15 cellular contexts compared by ENCODE assay signal in genomic region chr2:46643493-46643892, GRCh38. TPM values are rescaled to one million over a fixed set of nuclear protein-coding genes. Genes with fewer than 3 reads are reported as not detected.
DNase-seq lines count a peak whose midpoint lies in the region; ATAC-seq, FAIRE-seq and TF ChIP-seq lines count a peak whose summit lies in the region.
"Had no signal": no experiment of that assay in that cellular context is flagged by ENCODE, and none has a peak within 500 bp of the region (broad histone marks: within the 10 kb centered on the region; RNA-seq: fewer than 3 reads in every experiment).

No MANE protein-coding gene starts in this region.

- H3K4me1 Mint-ChIP-seq in activated T-helper 17 cell treated with anti-CD3 and anti-CD28 coated beads, Interleukin-2, amount 50 U/mL, for 72 hours: no peaks in the 10 kb centered on the region
- H3K4me1 Mint-ChIP-seq: activated B cell treated with CpG ODN at 0.5 μM for 24 hours had no signal

- H3K9me3 ChIP-seq in A549: no peaks in the 10 kb centered on the region
- H3K9me3 ChIP-seq in DOHH2 (ENCODE audit: control insufficient read depth, insufficient read depth, low read length): peaks cover 7% of the 10 kb centered on the region
- peaks cover 0 to 8% (median 0%) of the 10 kb centered on the region in 3 donors for H3K9me3 ChIP-seq in tibial artery

- peak in 1 of 2 experiments; percentile 29; a peak in 1 of 5 replicates for TF ChIP-seq RAD21 in A549 (conservative IDR thresholded peaks at IDR 0.05 in 1 of 2, IDR thresholded peaks at IDR 0.05 in 1 of 2)

- H3K9me3 Mint-ChIP-seq in activated T-helper 17 cell treated with anti-CD3 and anti-CD28 coated beads, Interleukin-2, amount 50 U/mL, for 72 hours: peaks cover 7% of the 10 kb centered on the region

- DNase-seq in A549 (ENCODE audit: low read depth in 1 of 2, low spot score in 1 of 2) (peak; percentile 55 to 83), AML-193 (lab: John Stamatoyannopoulos, UW) (no peak), tibial artery (no peak), kidney glomerular epithelial cell (lab: John Stamatoyannopoulos, UW) (no peak), AG20443 (ENCODE audit: low spot score) (no peak)
- DNase-seq in Jurkat, Clone E6-1 (ENCODE audit: low read depth, low spot score): peak; percentile 30
- DNase-seq: activated B cell treated with CpG ODN at 0.5 μM for 24 hours; CD4-positive, alpha-beta T cell; NCI-H1417; NCI-H69 had no signal

- no peak for TF ChIP-seq POLR2A in A549 (IDR thresholded peaks at IDR 0.05; ENCODE audit: low read length)

- peaks cover 67% of the 10 kb centered on the region for H3K4me1 ChIP-seq in A549
- no peaks in the 10 kb centered on the region for H3K4me1 ChIP-seq in DOHH2 (ENCODE audit: control insufficient read depth, low read length)
- H3K4me1 ChIP-seq in tibial artery: peaks cover 0 to 18% (median 0%) of the 10 kb centered on the region in 4 donors

- H4K20me1 ChIP-seq in DOHH2 (ENCODE audit: control insufficient read depth, insufficient read depth, low read depth, low read length): no peaks in the 10 kb centered on the region

- ATAC-seq in A549: peak; percentile 37 to 54; a peak in 4 of 6 replicates
- peak; percentile 58 for ATAC-seq in activated T-helper 17 cell treated with anti-CD3 and anti-CD28 coated beads, Interleukin-2, amount 50 U/mL, for 72 hours (replicated peaks)
- ATAC-seq: left lobe of liver had no signal

- no peaks in the 10 kb centered on the region for H3K9me2 ChIP-seq in DOHH2 (replicated peaks; ENCODE audit: control insufficient read depth, low read length)

- no peaks in the 10 kb centered on the region for H3K79me2 ChIP-seq in DOHH2 (ENCODE audit: control insufficient read depth, low read length)

- WGBS in A549 (ENCODE audit: missing lambda C conversion rate): 60% methylated on average over 3 of the region's 3 CpGs

- no peak overlapping the region for H3K27ac Mint-ChIP-seq in activated T-helper 17 cell treated with anti-CD3 and anti-CD28 coated beads, Interleukin-2, amount 50 U/mL, for 72 hours
- H3K27ac Mint-ChIP-seq: activated B cell treated with CpG ODN at 0.5 μM for 24 hours; activated T-cell treated with anti-CD3 and anti-CD28 coated beads, Interleukin-2, amount 50 U/mL, for 72 hours; CD4-positive, alpha-beta T cell had no signal

- FAIRE-seq in A549 (lab: Jason Lieb, UNC): no peak

- H3K27me3 ChIP-seq in DOHH2 (ENCODE audit: control insufficient read depth, low read length) (no peaks in the 10 kb centered on the region), tibial artery (no peaks in the 10 kb centered on the region)

- H3K27ac ChIP-seq in A549: peak overlapping the region; percentile 94 to 97
- H3K27ac ChIP-seq in DOHH2 (ENCODE audit: low read depth, low read length): no peak overlapping the region
- H3K27ac ChIP-seq in tibial artery: no peak overlapping the region

- H3K27me3 Mint-ChIP-seq in activated T-helper 17 cell treated with anti-CD3 and anti-CD28 coated beads, Interleukin-2, amount 50 U/mL, for 72 hours: no peaks in the 10 kb centered on the region
- H3K27me3 Mint-ChIP-seq: activated B cell treated with CpG ODN at 0.5 μM for 24 hours; CD4-positive, alpha-beta T cell had no signal

- TF ChIP-seq EP300 in A549 (IDR thresholded peaks at IDR 0.05): no peak

- H3K4me3 ChIP-seq in A549 (no peak overlapping the region), DOHH2 (ENCODE audit: low read length) (no peak overlapping the region), tibial artery (no peak overlapping the region)
- H3K4me3 ChIP-seq in Jurkat, Clone E6-1 (ENCODE audit: low read length): no peak overlapping the region

- no peak overlapping the region for H3K4me3 Mint-ChIP-seq in activated T-helper 17 cell treated with anti-CD3 and anti-CD28 coated beads, Interleukin-2, amount 50 U/mL, for 72 hours
- H3K4me3 Mint-ChIP-seq: activated B cell treated with CpG ODN at 0.5 μM for 24 hours; activated T-cell treated with anti-CD3 and anti-CD28 coated beads, Interleukin-2, amount 50 U/mL, for 72 hours; CD4-positive, alpha-beta T cell; nephron had no signal

- POLR2A ChIA-PET in A549 (lab: Yijun Ruan, JAX): no interaction called here

- peaks cover 23% of the 10 kb centered on the region for H3K36me3 Mint-ChIP-seq in activated T-helper 17 cell treated with anti-CD3 and anti-CD28 coated beads, Interleukin-2, amount 50 U/mL, for 72 hours (ENCODE audit: low read depth)

- H3K36me3 ChIP-seq in DOHH2 (ENCODE audit: control insufficient read depth, low read length) (no peaks in the 10 kb centered on the region), tibial artery (peaks cover 5 to 16% (median 11%) of the 10 kb centered on the region in 3 donors)

- CTCF ChIA-PET in A549 (lab: Yijun Ruan, JAX): interaction anchor here (0.6 to 3.6 kb wide), 6 partner anchors 8 to 181 kb away, joined by 3 to 23 read pairs (median 4); no protein-coding TSS in a partner anchor

- H3F3A ChIP-seq in DOHH2 (ENCODE audit: control insufficient read depth, insufficient read depth): no peaks in the 10 kb centered on the region

- H3K4me2 ChIP-seq in A549: peak overlapping the region; percentile 75
- H3K4me2 ChIP-seq in DOHH2 (ENCODE audit: low read length): no peak overlapping the region

- intact Hi-C loops in tibial artery (cut with DNase I; ENCODE audit: low total_unique reads): no loop called here

- TF ChIP-seq CTCF in A549 (IDR thresholded peaks at IDR 0.05): peak; percentile 39
- TF ChIP-seq CTCF in DOHH2 (IDR thresholded peaks at IDR 0.05; ENCODE audit: low read depth, low read length, poor library complexity, severe bottlenecking): peak; percentile 16
- TF ChIP-seq CTCF in tibial artery (IDR thresholded peaks at IDR 0.05): no peak

TF ChIP-seq in A549, 52 proteins besides CTCF, POLR2A, EP300 and RAD21 (continues in another document):
- TF ChIP-seq FOXS1 (CRISPR knock-in tag; IDR thresholded peaks at IDR 0.05) (peak; percentile 58; the same call in 1 of the 2 replicates), RARB (CRISPR knock-in tag; IDR thresholded peaks at IDR 0.05) (peak; percentile 83), ZSCAN20 (CRISPR knock-in tag; IDR thresholded peaks at IDR 0.05) (no peak; the same call in 1 of the 2 replicates), EHF (CRISPR knock-in tag; IDR thresholded peaks at IDR 0.05) (peak; percentile 84), MAX (IDR thresholded peaks at IDR 0.05) (no peak; the same call in 1 of the 2 replicates), MAFK (IDR thresholded peaks at IDR 0.05; ENCODE audit: partially characterized antibody) (no peak), HOXB13 (CRISPR knock-in tag; IDR thresholded peaks at IDR 0.05; ENCODE audit: low read depth) (peak; percentile 87; the same call in 1 of the 2 replicates), ZFP36 (IDR thresholded peaks at IDR 0.05; ENCODE audit: borderline replicate concordance, partially characterized antibody) (no peak), MAZ (IDR thresholded peaks at IDR 0.05; ENCODE audit: borderline replicate concordance, low read depth, low read length) (no peak), USF2 (IDR thresholded peaks at IDR 0.05) (peak; percentile 64; the same call in 1 of the 2 replicates), FOSB (CRISPR knock-in tag; IDR thresholded peaks at IDR 0.05) (peak; percentile 88; the same call in 1 of the 2 replicates), KDM1A (IDR thresholded peaks at IDR 0.05; ENCODE audit: low read depth) (no peak), HDAC2 (IDR thresholded peaks at IDR 0.05) (no peak), JUN (IDR thresholded peaks at IDR 0.05) (no peak), PHF8 (IDR thresholded peaks at IDR 0.05; ENCODE audit: borderline replicate concordance, low read depth) (no peak), HEYL (CRISPR knock-in tag; IDR thresholded peaks at IDR 0.05) (peak; percentile 11; the same call in 1 of the 2 replicates), TFCP2L1 (CRISPR knock-in tag; IDR thresholded peaks at IDR 0.05) (0 out of 2 replicates have a peak, but pooled peaks have one; percentile 36)

RNA-seq across cellular contexts. Expression of gene CRIPT, which starts 26.5 kb away (rescaled TPM):
- polyA plus RNA-seq in A549 (2011; rRNA removed): 21.9 and 31.1 TPM in 2 replicates
- 5.2 and 6.0 TPM in 2 replicates for polyA plus RNA-seq in A549 (2012; cell fraction: cytosol; rRNA removed)
- 1.1 and 2.1 TPM in 2 replicates for polyA plus RNA-seq in A549 (2012; cell fraction: nucleus; rRNA removed)
- 17.1 to 21.8 TPM (median 21.7 TPM) in 3 replicates for polyA plus RNA-seq in A549 (2017; fragmentation: RNase III; extraction: RNeasy Plus Mini Kit Qiagen cat#74134 plus additional on column Dnase treatment)
- 8.0 and 11.7 TPM in 2 replicates for polyA minus RNA-seq in A549 (2011; rRNA and poly(A)+ RNA removed)
- polyA plus RNA-seq in Jurkat, Clone E6-1 (2012; ENCODE audit: insufficient read depth, insufficient read length): 8.0 TPM
- 10 to 100 TPM; 10.3 to 13.3 TPM for total RNA-seq in activated T-helper 17 cell treated with anti-CD3 and anti-CD28 coated beads, Interleukin-2, amount 50 U/mL, for 72 hours

RNA-seq across cellular contexts. Expression of gene PIGF, which starts 26.7 kb away (rescaled TPM):
- polyA plus RNA-seq in A549 (2011; rRNA removed): 85.9 and 98.9 TPM in 2 replicates
- 27.4 and 29.5 TPM in 2 replicates for polyA plus RNA-seq in A549 (2012; cell fraction: cytosol; rRNA removed)
- polyA plus RNA-seq in A549 (2012; cell fraction: nucleus; rRNA removed): 11.5 and 16.3 TPM in 2 replicates
- 53.8 to 56.2 TPM (median 54.9 TPM) in 3 replicates for polyA plus RNA-seq in A549 (2017; fragmentation: RNase III; extraction: RNeasy Plus Mini Kit Qiagen cat#74134 plus additional on column Dnase treatment)
- 24.7 and 29.7 TPM in 2 replicates for polyA minus RNA-seq in A549 (2011; rRNA and poly(A)+ RNA removed)
- polyA plus RNA-seq in Jurkat, Clone E6-1 (2012; ENCODE audit: insufficient read depth, insufficient read length): 27.6 TPM
- 10 to 100 TPM; 22.8 to 36.1 TPM for total RNA-seq in activated T-helper 17 cell treated with anti-CD3 and anti-CD28 coated beads, Interleukin-2, amount 50 U/mL, for 72 hours

RNA-seq across cellular contexts. Expression of gene SOCS5, which starts 55.6 kb away (rescaled TPM):
- polyA plus RNA-seq in A549 (2011; rRNA removed): 36.3 and 37.6 TPM in 2 replicates
- polyA plus RNA-seq in A549 (2012; cell fraction: cytosol; rRNA removed): 10.2 and 11.9 TPM in 2 replicates
- 6.6 and 9.4 TPM in 2 replicates for polyA plus RNA-seq in A549 (2012; cell fraction: nucleus; rRNA removed)
- 28.2 to 34.0 TPM (median 32.4 TPM) in 3 replicates for polyA plus RNA-seq in A549 (2017; fragmentation: RNase III; extraction: RNeasy Plus Mini Kit Qiagen cat#74134 plus additional on column Dnase treatment)
- polyA minus RNA-seq in A549 (2011; rRNA and poly(A)+ RNA removed): 41.1 and 41.3 TPM in 2 replicates
- polyA plus RNA-seq in Jurkat, Clone E6-1 (2012; ENCODE audit: insufficient read depth, insufficient read length): 3.5 TPM
- total RNA-seq in activated T-helper 17 cell treated with anti-CD3 and anti-CD28 coated beads, Interleukin-2, amount 50 U/mL, for 72 hours: 10 to 100 TPM in 1 of 2 donors, 1 to 10 TPM in 1; 7.9 to 12.4 TPM

Comparison
In these comparisons a context has a peak if more than half of its experiments do, and no peak if none do; other contexts are left out.
1. DNase-seq: peak in A549 (2 of 2) and Jurkat, Clone E6-1 (single experiment); none in AML-193 (0 of 2), tibial artery (0 of 2), kidney glomerular epithelial cell (single experiment) and AG20443 (single experiment).
2. H3K27ac ChIP-seq: peak in A549 (2 of 2); none in DOHH2 (single experiment) and tibial artery (0 of 2).
3. CTCF ChIP-seq: peak in A549 (single experiment) and DOHH2 (single experiment); none in tibial artery (0 of 2).